Comparison of ENCODE assay signal across 8 cellular contexts in genomic region chr22:22974156-22974555, GRCh38.
"Had no signal": no experiment of that assay in that cellular context is flagged by ENCODE, and none has a peak within 500 bp of the region (broad histone marks: within the 10 kb centered on the region; RNA-seq: fewer than 3 reads in every experiment).

No MANE protein-coding gene starts in this region.

- H3K4me1 ChIP-seq: HAP-1 had no signal

- DNase-seq: GOT3, H7, HFFc6, KG1 had no signal

- ATAC-seq: HCT116, HepG2 had no signal

- H3K36me3 ChIP-seq: HAP-1 had no signal

- H3K9me3 ChIP-seq: HAP-1 had no signal

- H3K27ac ChIP-seq: HL-60 had no signal

- H3K4me3 ChIP-seq: HAP-1 had no signal
